In genomic region chr12:101351682-101352081, GRCh38 we compare ENCODE assay signal across 11 cellular contexts.
"Had no signal": no experiment of that assay in that cellular context is flagged by ENCODE, and none has a peak within 500 bp of the region (broad histone marks: within the 10 kb centered on the region; RNA-seq: fewer than 3 reads in every experiment).

No MANE protein-coding gene starts in this region.

- H3K9me3 ChIP-seq: HAP-1 had no signal

- H3K4me2 ChIP-seq: GM23338 had no signal

- H3K4me3 ChIP-seq: GM23248, GM23338, HAP-1 had no signal

- H2AFZ ChIP-seq: GM23248, GM23338 had no signal

- FAIRE-seq: H1, H54 had no signal

- ATAC-seq: GM23338, HCT116 had no signal

- H3K4me1 ChIP-seq: HAP-1 had no signal

- H3K27ac ChIP-seq: GM23248 had no signal

- H3K9ac ChIP-seq: GM23248 had no signal

- DNase-seq: GM23248, GOT3, H7, H9, HCEC 1CT, HFFc6 had no signal
